In genomic region chr17:72714357-72714966, GRCh38 we compare ENCODE assay signal across 21 cellular contexts.
DNase-seq lines count a peak whose midpoint lies in the region; ATAC-seq, FAIRE-seq and TF ChIP-seq lines count a peak whose summit lies in the region.
"Had no signal": no experiment of that assay in that cellular context is flagged by ENCODE, and none has a peak within 500 bp of the region (broad histone marks: within the 10 kb centered on the region; RNA-seq: fewer than 3 reads in every experiment).

No MANE protein-coding gene starts in this region.

- no peak overlapping the region for H3K27ac ChIP-seq in HepG2 (ENCODE audit: extremely low read length, insufficient read depth, low read length)
- H3K27ac ChIP-seq in right lobe of liver, result no peak overlapping the region
- H3K27ac ChIP-seq in PC-9, result no peak overlapping the region; the same call in 1 of the 2 replicates
- H3K27ac ChIP-seq in upper lobe of right lung, result no peak overlapping the region
- H3K27ac ChIP-seq: HL-60, psoas muscle had no signal

- TF ChIP-seq RAD21 in HepG2 (CRISPR knock-in tag; IDR thresholded peaks at IDR 0.05), result no peak

- H3K4me2 ChIP-seq in HepG2 (ENCODE audit: low read depth, low read length), result no peak overlapping the region
- 0 out of 2 replicates have a peak overlapping the region, but pooled peaks have one; percentile 10 for H3K4me2 ChIP-seq in PC-9

- CTCF ChIA-PET in HepG2 (lab: Yijun Ruan, JAX; ENCODE audit: low intra/inter-chr PET ratio, low total read pairs), result no interaction called here
- CTCF ChIA-PET in PC-9 (lab: Charles Lee), result no interaction called here

- H3K27me3 ChIP-seq in HepG2 (ENCODE audit: control insufficient read depth in 1 of 2, insufficient read depth in 2 of 2, low read length in 2 of 2) (no peaks in the 10 kb centered on the region), right lobe of liver (no peaks in the 10 kb centered on the region), PC-9 (ENCODE audit: insufficient read depth, low read depth) (no peaks in the 10 kb centered on the region), upper lobe of right lung (no peaks in the 10 kb centered on the region)

- H3F3A ChIP-seq in PC-9 (ENCODE audit: insufficient read depth, low read depth), result peaks cover 61% of the 10 kb centered on the region

- no peaks in the 10 kb centered on the region for H3K9me2 ChIP-seq in PC-9 (ENCODE audit: insufficient read depth)

- peaks cover 7% of the 10 kb centered on the region; the same call in 1 of the 2 replicates for H3K9me3 ChIP-seq in HepG2 (ENCODE audit: low read length)
- peaks cover 0 to 4% (median 0%) of the 10 kb centered on the region in 4 donors for H3K9me3 ChIP-seq in right lobe of liver
- H3K9me3 ChIP-seq in PC-9 (ENCODE audit: insufficient read depth, low read depth), result peaks cover 13% of the 10 kb centered on the region; the same call in 1 of the 2 replicates
- H3K9me3 ChIP-seq in upper lobe of right lung, result peaks cover 6% of the 10 kb centered on the region
- H3K9me3 ChIP-seq: psoas muscle had no signal

- DNase-seq in HepG2 (ENCODE audit: low spot score) (no peak), right lobe of liver (no peak), NCI-H146 (lab: John Stamatoyannopoulos, UW) (peak; percentile 91), PC-9 (no peak), upper lobe of right lung (no peak), Right ventricle myocardium superior (no peak)
- DNase-seq: activated B cell treated with CpG ODN at 0.5 μM for 24 hours; activated CD8-positive, alpha-beta memory T cell treated with anti-CD3 and anti-CD28 coated beads, Interleukin-2, amount 10 ng/mL, durations not matched to agents 7 days and 5 days; activated effector memory CD4-positive, alpha-beta T cell treated with anti-CD3 and anti-CD28 coated beads, Interleukin-2, amount 50 U/mL, for 16 hours; amniotic stem cell; central memory CD4-positive, alpha-beta T cell; GF-D8; head of caudate nucleus; naive thymus-derived CD4-positive, alpha-beta T cell; NCI-H82; psoas muscle had no signal

- BruUV-seq in HepG2 (replicated peaks; lab: Mats Ljungman, UMichigan) (no TSS peak), PC-9 (replicated peaks; lab: Mats Ljungman, UMichigan) (no TSS peak)

- TF ChIP-seq EP300 in HepG2 (IDR thresholded peaks at IDR 0.05; ENCODE audit: low read depth in 2 of 2, low read length in 2 of 2), result no peak
- no peak for TF ChIP-seq EP300 in HepG2 (CRISPR knock-in tag; IDR thresholded peaks at IDR 0.05; ENCODE audit: borderline replicate concordance)

- H3K79me2 ChIP-seq in HepG2 (ENCODE audit: insufficient read depth, low read length), result no peaks in the 10 kb centered on the region
- H3K79me2 ChIP-seq in PC-9 (ENCODE audit: low read depth), result peaks cover 28% of the 10 kb centered on the region

- H4K20me1 ChIP-seq in HepG2 (ENCODE audit: insufficient read depth, low read length), result no peaks in the 10 kb centered on the region
- H4K20me1 ChIP-seq in PC-9 (ENCODE audit: insufficient read depth), result no peaks in the 10 kb centered on the region

- H3K4me1 ChIP-seq in HepG2 (ENCODE audit: insufficient read depth, low read length) (peaks cover 29% of the 10 kb centered on the region), right lobe of liver (no peaks in the 10 kb centered on the region), PC-9 (replicated peaks; ENCODE audit: insufficient read depth) (peaks cover 66% of the 10 kb centered on the region), upper lobe of right lung (no peaks in the 10 kb centered on the region)
- H3K4me1 ChIP-seq: psoas muscle had no signal

- H2AFZ ChIP-seq in HepG2 (ENCODE audit: low read length) (no peak overlapping the region), PC-9 (no peak overlapping the region)

- TF ChIP-seq POLR2A in HepG2 (IDR thresholded peaks at IDR 0.05; ENCODE audit: insufficient read depth in 1 of 2, low read depth in 2 of 2, low read length in 2 of 2) (no peak), right lobe of liver (IDR thresholded peaks at IDR 0.05) (no peak)

- 93% methylated on average over 9 of the region's 9 CpGs for WGBS in HepG2 (ENCODE audit: low lambda C conversion rate)
- WGBS in right lobe of liver (ENCODE audit: insufficient coverage, low coverage, low lambda C conversion rate, missing lambda C conversion rate), result 72% methylated on average over 8 of the region's 9 CpGs

- no peak overlapping the region for H3K9ac ChIP-seq in HepG2 (ENCODE audit: insufficient read depth, low read depth, low read length)

- POLR2A ChIA-PET in HepG2 (lab: Yijun Ruan, JAX), result interaction anchor here (1.0 kb wide), 1 partner anchor 122 kb away, joined by 4 read pairs; no protein-coding TSS in a partner anchor
- POLR2A ChIA-PET in PC-9 (lab: Charles Lee; ENCODE audit: unreplicated experiment), result interaction anchor here (0.5 kb wide), 1 partner anchor 30 kb away, joined by 5 read pairs; no protein-coding TSS in a partner anchor

- no peak for ATAC-seq in HepG2
- ATAC-seq in right lobe of liver, result no peak
- ATAC-seq in upper lobe of right lung, result peak; percentile 31
- no peak for ATAC-seq in HG03108 (IDR thresholded peaks at IDR 0.05; ENCODE audit: unreplicated experiment)
- ATAC-seq in GM18873 (IDR thresholded peaks at IDR 0.05; ENCODE audit: low FRiP score, unreplicated experiment), result no peak
- no peak for ATAC-seq in Right ventricle myocardium superior (ENCODE audit: poor library complexity)
- ATAC-seq: activated CD8-positive, alpha-beta memory T cell treated with anti-CD3 and anti-CD28 coated beads, Interleukin-2, amount 10 ng/mL, durations not matched to agents 7 days and 5 days; naive thymus-derived CD4-positive, alpha-beta T cell; psoas muscle; Right ventricle myocardium inferior had no signal

- H3K4me3 ChIP-seq in HepG2 (replicated peaks in 1 of 3; ENCODE audit: insufficient read depth in 1 of 3, low read depth in 2 of 3, low read length in 3 of 3) (no peak overlapping the region), right lobe of liver (no peak overlapping the region), PC-9 (no peak overlapping the region), upper lobe of right lung (no peak overlapping the region)
- H3K4me3 ChIP-seq: lung, psoas muscle had no signal

- intact Hi-C loops in HepG2 (cut with micrococcal nuclease; ENCODE audit: unreplicated experiment), result no loop called here
- intact Hi-C loops in right lobe of liver (cut with DNase I), result no loop called here
- intact Hi-C loops in PC-9 (cut with micrococcal nuclease; ENCODE audit: unreplicated experiment), result no loop called here
- intact Hi-C loops in upper lobe of right lung (cut with DNase I), result no loop called here
- intact Hi-C loops in Right ventricle myocardium superior (cut with DNase I), result no loop called here

- in situ Hi-C loops in HepG2 (cut with HindIII; ENCODE audit: extremely low pct_ligation_motif_present, low pct_unique_long_range_greater_than_20kb), result no loop called here

- TF ChIP-seq CTCF in HepG2 (CRISPR knock-in tag; IDR thresholded peaks at IDR 0.05) (no peak), right lobe of liver (IDR thresholded peaks at IDR 0.05) (no peak), PC-9 (conservative IDR thresholded peaks at IDR 0.05) (no peak), upper lobe of right lung (IDR thresholded peaks at IDR 0.05) (no peak)

- FAIRE-seq in HepG2 (lab: Jason Lieb, UNC), result no peak

- H3K36me3 ChIP-seq in HepG2 (replicated peaks in 1 of 2; ENCODE audit: control insufficient read depth in 1 of 2, insufficient read depth in 2 of 2, low read length in 2 of 2) (no peaks in the 10 kb centered on the region), right lobe of liver (no peaks in the 10 kb centered on the region), PC-9 (ENCODE audit: low read depth) (peaks cover 28% of the 10 kb centered on the region), upper lobe of right lung (no peaks in the 10 kb centered on the region)

TF ChIP-seq in HepG2, 621 proteins besides CTCF, POLR2A, EP300 and RAD21:
- no peak for TF ChIP-seq ZNF776 (CRISPR knock-in tag; IDR thresholded peaks at IDR 0.05)
- no peak for TF ChIP-seq ZNF678 (CRISPR knock-in tag; IDR thresholded peaks at IDR 0.05)
- TF ChIP-seq ZNF83 (CRISPR knock-in tag; IDR thresholded peaks at IDR 0.05; ENCODE audit: borderline replicate concordance), result no peak
- TF ChIP-seq NRL (CRISPR knock-in tag; IDR thresholded peaks at IDR 0.05; ENCODE audit: borderline replicate concordance), result 0 out of 2 replicates have a peak, but pooled peaks have one; percentile 29
- no peak for TF ChIP-seq ZNF484 (CRISPR knock-in tag; IDR thresholded peaks at IDR 0.05; ENCODE audit: borderline replicate concordance, low read depth)
